ENCODE assay signal across 1 cellular context in the genomic region with DNA sequence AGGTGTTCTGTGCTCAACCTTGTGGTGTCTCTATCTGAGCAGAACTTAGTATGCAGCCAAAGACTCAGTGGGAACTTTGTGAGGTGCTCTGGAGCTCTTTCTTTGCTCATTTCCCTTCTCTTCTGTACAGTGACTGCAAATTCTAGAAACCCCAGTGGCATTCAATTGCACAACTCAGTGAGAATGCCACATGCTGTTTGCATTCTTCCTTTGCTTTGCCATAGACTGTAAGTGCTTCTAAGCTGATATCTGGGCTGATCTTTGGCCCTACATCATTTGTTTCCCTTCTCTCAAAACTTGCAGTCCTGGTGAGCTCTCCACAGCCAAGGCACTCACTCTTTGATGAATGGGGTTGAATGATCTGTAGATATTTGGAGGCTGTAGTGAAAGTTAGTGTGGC.
TF ChIP-seq lines count a peak whose summit lies in the region.

No MANE protein-coding gene starts in this region.

TF ChIP-seq in HepG2, 621 proteins besides CTCF, POLR2A, EP300 and RAD21 (continued from another document and continues in another):
- TF ChIP-seq, protein P1, sequence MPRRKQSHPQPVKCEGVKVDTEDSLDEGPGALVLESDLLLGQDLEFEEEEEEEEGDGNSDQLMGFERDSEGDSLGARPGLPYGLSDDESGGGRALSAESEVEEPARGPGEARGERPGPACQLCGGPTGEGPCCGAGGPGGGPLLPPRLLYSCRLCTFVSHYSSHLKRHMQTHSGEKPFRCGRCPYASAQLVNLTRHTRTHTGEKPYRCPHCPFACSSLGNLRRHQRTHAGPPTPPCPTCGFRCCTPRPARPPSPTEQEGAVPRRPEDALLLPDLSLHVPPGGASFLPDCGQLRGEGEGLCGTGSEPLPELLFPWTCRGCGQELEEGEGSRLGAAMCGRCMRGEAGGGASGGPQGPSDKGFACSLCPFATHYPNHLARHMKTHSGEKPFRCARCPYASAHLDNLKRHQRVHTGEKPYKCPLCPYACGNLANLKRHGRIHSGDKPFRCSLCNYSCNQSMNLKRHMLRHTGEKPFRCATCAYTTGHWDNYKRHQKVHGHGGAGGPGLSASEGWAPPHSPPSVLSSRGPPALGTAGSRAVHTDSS (CRISPR knock-in tag; conservative IDR thresholded peaks at IDR 0.05) = no peak
- TF ChIP-seq ZNF761 (CRISPR knock-in tag; conservative IDR thresholded peaks at IDR 0.05) (no peak), ATRX (CRISPR knock-in tag; IDR thresholded peaks at IDR 0.05; ENCODE audit: borderline replicate concordance) (no peak), HNRNPK (IDR thresholded peaks at IDR 0.05; ENCODE audit: low read depth, low read length, poor library complexity, severe bottlenecking) (no peak), ZSCAN22 (CRISPR knock-in tag; IDR thresholded peaks at IDR 0.05) (no peak), SKI (IDR thresholded peaks at IDR 0.05; ENCODE audit: partially characterized antibody) (no peak), ZNF777 (CRISPR knock-in tag; IDR thresholded peaks at IDR 0.05) (no peak), BCL6 (CRISPR knock-in tag; IDR thresholded peaks at IDR 0.05) (peak; percentile 48; the same call in 1 of the 2 replicates), ZSCAN29 (CRISPR knock-in tag; conservative IDR thresholded peaks at IDR 0.05) (no peak), RARG (CRISPR knock-in tag; IDR thresholded peaks at IDR 0.05; ENCODE audit: low read depth) (no peak), ZNF496 (CRISPR knock-in tag; IDR thresholded peaks at IDR 0.05; ENCODE audit: insufficient replicate concordance) (no peak), JUN (CRISPR knock-in tag; IDR thresholded peaks at IDR 0.05) (no peak), ZNF138 (CRISPR knock-in tag; IDR thresholded peaks at IDR 0.05; ENCODE audit: low read depth) (no peak), ZNF17 (CRISPR knock-in tag; IDR thresholded peaks at IDR 0.05) (no peak), ZNF432 (CRISPR knock-in tag; IDR thresholded peaks at IDR 0.05; ENCODE audit: borderline replicate concordance) (no peak), MEIS2 (CRISPR knock-in tag; IDR thresholded peaks at IDR 0.05) (no peak), ZKSCAN8 (CRISPR knock-in tag; IDR thresholded peaks at IDR 0.05; ENCODE audit: borderline replicate concordance) (no peak), ZNF3 (CRISPR knock-in tag; IDR thresholded peaks at IDR 0.05) (no peak), FIP1L1 (IDR thresholded peaks at IDR 0.05; ENCODE audit: borderline replicate concordance, insufficient read depth, low read depth, low read length) (no peak), RBM39 (IDR thresholded peaks at IDR 0.05; ENCODE audit: low read depth, low read length, poor library complexity, severe bottlenecking) (no peak), ZNF616 (CRISPR knock-in tag; IDR thresholded peaks at IDR 0.05; ENCODE audit: low read depth) (no peak), NFKB2 (CRISPR knock-in tag; IDR thresholded peaks at IDR 0.05; ENCODE audit: borderline replicate concordance) (no peak), KLF12 (CRISPR knock-in tag; IDR thresholded peaks at IDR 0.05; ENCODE audit: borderline replicate concordance) (no peak), ZBTB21 (CRISPR knock-in tag; IDR thresholded peaks at IDR 0.05) (no peak), KDM5A (IDR thresholded peaks at IDR 0.05; ENCODE audit: borderline replicate concordance, low read length) (no peak), ZNF367 (CRISPR knock-in tag; IDR thresholded peaks at IDR 0.05; ENCODE audit: borderline replicate concordance) (no peak), ZNF124 (CRISPR knock-in tag; IDR thresholded peaks at IDR 0.05) (no peak), ZNF296 (CRISPR knock-in tag; conservative IDR thresholded peaks at IDR 0.05) (no peak), ZNF382 (CRISPR knock-in tag; IDR thresholded peaks at IDR 0.05; ENCODE audit: borderline replicate concordance) (no peak), ZFP62 (CRISPR knock-in tag; IDR thresholded peaks at IDR 0.05) (no peak), HDAC2 (CRISPR knock-in tag; IDR thresholded peaks at IDR 0.05) (peak; percentile 41; the same call in 1 of the 2 replicates), ZSCAN30 (CRISPR knock-in tag; IDR thresholded peaks at IDR 0.05) (no peak), SRF (IDR thresholded peaks at IDR 0.05; ENCODE audit: low read depth, low read length) (no peak), LCORL (IDR thresholded peaks at IDR 0.05) (no peak), LCORL (CRISPR knock-in tag; IDR thresholded peaks at IDR 0.05) (no peak), ZNF430 (CRISPR knock-in tag; IDR thresholded peaks at IDR 0.05) (0 out of 2 replicates have a peak, but pooled peaks have one; percentile 37), ZNF83 (CRISPR knock-in tag; IDR thresholded peaks at IDR 0.05; ENCODE audit: borderline replicate concordance) (no peak), ZSCAN9 (CRISPR knock-in tag; IDR thresholded peaks at IDR 0.05; ENCODE audit: borderline replicate concordance) (no peak; the same call in 1 of the 2 replicates), RAD51 (IDR thresholded peaks at IDR 0.05; ENCODE audit: borderline replicate concordance) (no peak), SIX4 (CRISPR knock-in tag; IDR thresholded peaks at IDR 0.05) (no peak), FOXA1 (IDR thresholded peaks at IDR 0.05) (no peak), FOXA1 (CRISPR knock-in tag; IDR thresholded peaks at IDR 0.05) (peak; percentile 34; the same call in 1 of the 2 replicates), GATAD2A (CRISPR knock-in tag; IDR thresholded peaks at IDR 0.05) (peak; percentile 75; the same call in 1 of the 2 replicates), ZNF530 (CRISPR knock-in tag; IDR thresholded peaks at IDR 0.05; ENCODE audit: low read depth) (no peak)
- TF ChIP-seq, protein P2, sequence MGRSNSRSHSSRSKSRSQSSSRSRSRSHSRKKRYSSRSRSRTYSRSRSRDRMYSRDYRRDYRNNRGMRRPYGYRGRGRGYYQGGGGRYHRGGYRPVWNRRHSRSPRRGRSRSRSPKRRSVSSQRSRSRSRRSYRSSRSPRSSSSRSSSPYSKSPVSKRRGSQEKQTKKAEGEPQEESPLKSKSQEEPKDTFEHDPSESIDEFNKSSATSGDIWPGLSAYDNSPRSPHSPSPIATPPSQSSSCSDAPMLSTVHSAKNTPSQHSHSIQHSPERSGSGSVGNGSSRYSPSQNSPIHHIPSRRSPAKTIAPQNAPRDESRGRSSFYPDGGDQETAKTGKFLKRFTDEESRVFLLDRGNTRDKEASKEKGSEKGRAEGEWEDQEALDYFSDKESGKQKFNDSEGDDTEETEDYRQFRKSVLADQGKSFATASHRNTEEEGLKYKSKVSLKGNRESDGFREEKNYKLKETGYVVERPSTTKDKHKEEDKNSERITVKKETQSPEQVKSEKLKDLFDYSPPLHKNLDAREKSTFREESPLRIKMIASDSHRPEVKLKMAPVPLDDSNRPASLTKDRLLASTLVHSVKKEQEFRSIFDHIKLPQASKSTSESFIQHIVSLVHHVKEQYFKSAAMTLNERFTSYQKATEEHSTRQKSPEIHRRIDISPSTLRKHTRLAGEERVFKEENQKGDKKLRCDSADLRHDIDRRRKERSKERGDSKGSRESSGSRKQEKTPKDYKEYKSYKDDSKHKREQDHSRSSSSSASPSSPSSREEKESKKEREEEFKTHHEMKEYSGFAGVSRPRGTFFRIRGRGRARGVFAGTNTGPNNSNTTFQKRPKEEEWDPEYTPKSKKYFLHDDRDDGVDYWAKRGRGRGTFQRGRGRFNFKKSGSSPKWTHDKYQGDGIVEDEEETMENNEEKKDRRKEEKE (IDR thresholded peaks at IDR 0.05) = no peak
- TF ChIP-seq, protein P3, sequence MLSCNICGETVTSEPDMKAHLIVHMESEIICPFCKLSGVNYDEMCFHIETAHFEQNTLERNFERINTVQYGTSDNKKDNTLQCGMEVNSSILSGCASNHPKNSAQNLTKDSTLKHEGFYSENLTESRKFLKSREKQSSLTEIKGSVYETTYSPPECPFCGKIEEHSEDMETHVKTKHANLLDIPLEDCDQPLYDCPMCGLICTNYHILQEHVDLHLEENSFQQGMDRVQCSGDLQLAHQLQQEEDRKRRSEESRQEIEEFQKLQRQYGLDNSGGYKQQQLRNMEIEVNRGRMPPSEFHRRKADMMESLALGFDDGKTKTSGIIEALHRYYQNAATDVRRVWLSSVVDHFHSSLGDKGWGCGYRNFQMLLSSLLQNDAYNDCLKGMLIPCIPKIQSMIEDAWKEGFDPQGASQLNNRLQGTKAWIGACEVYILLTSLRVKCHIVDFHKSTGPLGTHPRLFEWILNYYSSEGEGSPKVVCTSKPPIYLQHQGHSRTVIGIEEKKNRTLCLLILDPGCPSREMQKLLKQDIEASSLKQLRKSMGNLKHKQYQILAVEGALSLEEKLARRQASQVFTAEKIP (CRISPR knock-in tag; IDR thresholded peaks at IDR 0.05; ENCODE audit: borderline replicate concordance) = no peak
- TF ChIP-seq, protein P4, sequence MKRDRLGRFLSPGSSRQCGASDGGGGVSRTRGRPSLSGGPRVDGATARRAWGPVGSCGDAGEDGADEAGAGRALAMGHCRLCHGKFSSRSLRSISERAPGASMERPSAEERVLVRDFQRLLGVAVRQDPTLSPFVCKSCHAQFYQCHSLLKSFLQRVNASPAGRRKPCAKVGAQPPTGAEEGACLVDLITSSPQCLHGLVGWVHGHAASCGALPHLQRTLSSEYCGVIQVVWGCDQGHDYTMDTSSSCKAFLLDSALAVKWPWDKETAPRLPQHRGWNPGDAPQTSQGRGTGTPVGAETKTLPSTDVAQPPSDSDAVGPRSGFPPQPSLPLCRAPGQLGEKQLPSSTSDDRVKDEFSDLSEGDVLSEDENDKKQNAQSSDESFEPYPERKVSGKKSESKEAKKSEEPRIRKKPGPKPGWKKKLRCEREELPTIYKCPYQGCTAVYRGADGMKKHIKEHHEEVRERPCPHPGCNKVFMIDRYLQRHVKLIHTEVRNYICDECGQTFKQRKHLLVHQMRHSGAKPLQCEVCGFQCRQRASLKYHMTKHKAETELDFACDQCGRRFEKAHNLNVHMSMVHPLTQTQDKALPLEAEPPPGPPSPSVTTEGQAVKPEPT (CRISPR knock-in tag; IDR thresholded peaks at IDR 0.05; ENCODE audit: low read depth) = no peak
- TF ChIP-seq, protein P5, sequence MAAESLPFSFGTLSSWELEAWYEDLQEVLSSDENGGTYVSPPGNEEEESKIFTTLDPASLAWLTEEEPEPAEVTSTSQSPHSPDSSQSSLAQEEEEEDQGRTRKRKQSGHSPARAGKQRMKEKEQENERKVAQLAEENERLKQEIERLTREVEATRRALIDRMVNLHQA (CRISPR knock-in tag; IDR thresholded peaks at IDR 0.05) = no peak
- TF ChIP-seq, protein P6, sequence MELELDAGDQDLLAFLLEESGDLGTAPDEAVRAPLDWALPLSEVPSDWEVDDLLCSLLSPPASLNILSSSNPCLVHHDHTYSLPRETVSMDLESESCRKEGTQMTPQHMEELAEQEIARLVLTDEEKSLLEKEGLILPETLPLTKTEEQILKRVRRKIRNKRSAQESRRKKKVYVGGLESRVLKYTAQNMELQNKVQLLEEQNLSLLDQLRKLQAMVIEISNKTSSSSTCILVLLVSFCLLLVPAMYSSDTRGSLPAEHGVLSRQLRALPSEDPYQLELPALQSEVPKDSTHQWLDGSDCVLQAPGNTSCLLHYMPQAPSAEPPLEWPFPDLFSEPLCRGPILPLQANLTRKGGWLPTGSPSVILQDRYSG (CRISPR knock-in tag; IDR thresholded peaks at IDR 0.05) = no peak
- TF ChIP-seq, protein P7, sequence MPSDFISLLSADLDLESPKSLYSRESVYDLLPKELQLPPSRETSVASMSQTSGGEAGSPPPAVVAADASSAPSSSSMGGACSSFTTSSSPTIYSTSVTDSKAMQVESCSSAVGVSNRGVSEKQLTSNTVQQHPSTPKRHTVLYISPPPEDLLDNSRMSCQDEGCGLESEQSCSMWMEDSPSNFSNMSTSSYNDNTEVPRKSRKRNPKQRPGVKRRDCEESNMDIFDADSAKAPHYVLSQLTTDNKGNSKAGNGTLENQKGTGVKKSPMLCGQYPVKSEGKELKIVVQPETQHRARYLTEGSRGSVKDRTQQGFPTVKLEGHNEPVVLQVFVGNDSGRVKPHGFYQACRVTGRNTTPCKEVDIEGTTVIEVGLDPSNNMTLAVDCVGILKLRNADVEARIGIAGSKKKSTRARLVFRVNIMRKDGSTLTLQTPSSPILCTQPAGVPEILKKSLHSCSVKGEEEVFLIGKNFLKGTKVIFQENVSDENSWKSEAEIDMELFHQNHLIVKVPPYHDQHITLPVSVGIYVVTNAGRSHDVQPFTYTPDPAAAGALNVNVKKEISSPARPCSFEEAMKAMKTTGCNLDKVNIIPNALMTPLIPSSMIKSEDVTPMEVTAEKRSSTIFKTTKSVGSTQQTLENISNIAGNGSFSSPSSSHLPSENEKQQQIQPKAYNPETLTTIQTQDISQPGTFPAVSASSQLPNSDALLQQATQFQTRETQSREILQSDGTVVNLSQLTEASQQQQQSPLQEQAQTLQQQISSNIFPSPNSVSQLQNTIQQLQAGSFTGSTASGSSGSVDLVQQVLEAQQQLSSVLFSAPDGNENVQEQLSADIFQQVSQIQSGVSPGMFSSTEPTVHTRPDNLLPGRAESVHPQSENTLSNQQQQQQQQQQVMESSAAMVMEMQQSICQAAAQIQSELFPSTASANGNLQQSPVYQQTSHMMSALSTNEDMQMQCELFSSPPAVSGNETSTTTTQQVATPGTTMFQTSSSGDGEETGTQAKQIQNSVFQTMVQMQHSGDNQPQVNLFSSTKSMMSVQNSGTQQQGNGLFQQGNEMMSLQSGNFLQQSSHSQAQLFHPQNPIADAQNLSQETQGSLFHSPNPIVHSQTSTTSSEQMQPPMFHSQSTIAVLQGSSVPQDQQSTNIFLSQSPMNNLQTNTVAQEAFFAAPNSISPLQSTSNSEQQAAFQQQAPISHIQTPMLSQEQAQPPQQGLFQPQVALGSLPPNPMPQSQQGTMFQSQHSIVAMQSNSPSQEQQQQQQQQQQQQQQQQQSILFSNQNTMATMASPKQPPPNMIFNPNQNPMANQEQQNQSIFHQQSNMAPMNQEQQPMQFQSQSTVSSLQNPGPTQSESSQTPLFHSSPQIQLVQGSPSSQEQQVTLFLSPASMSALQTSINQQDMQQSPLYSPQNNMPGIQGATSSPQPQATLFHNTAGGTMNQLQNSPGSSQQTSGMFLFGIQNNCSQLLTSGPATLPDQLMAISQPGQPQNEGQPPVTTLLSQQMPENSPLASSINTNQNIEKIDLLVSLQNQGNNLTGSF (CRISPR knock-in tag; IDR thresholded peaks at IDR 0.05) = no peak
